In the genomic region with DNA sequence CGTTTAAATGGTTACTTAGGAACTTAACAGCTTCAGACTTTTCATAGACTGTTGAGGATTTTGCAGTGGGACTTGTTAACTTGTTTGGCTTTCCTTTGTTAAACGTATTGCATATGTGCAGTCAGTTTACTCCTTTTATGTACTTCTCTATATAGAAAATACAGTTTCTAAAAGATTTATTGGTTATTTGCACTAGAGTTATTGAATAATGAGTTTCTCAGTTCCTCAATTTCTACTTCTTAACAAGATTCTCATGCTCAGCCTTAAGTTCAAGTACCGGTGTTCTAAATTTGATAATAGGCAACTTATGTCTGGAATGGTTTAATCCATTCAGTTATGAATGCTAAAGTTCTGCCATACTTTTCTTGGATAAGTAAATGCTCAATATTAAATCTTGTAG, we compare ENCODE assay signal across 8 cellular contexts. TPM values are rescaled to one million over a fixed set of nuclear protein-coding genes. Genes with fewer than 3 reads are reported as not detected.
DNase-seq lines count a peak whose midpoint lies in the region; TF ChIP-seq lines count a peak whose summit lies in the region.

No MANE protein-coding gene starts in this region.

- H3K4me3 Mint-ChIP-seq in MCF 10A (ENCODE audit: unreplicated experiment), result peak overlapping the region; percentile 96

- H3K9me3 ChIP-seq in HUES6 (ENCODE audit: control insufficient read depth, insufficient read depth, low read depth, low read length) (no peaks in the 10 kb centered on the region), mucosa of stomach (ENCODE audit: control insufficient read depth, low read length) (no peaks in the 10 kb centered on the region)

- peak overlapping the region; percentile 97 for H3K9ac ChIP-seq in HUES6 (ENCODE audit: low read length)
- H3K9ac ChIP-seq in mucosa of stomach (ENCODE audit: low read length), result peak overlapping the region; percentile 91

- peak overlapping the region; percentile 99 for H3K27ac Mint-ChIP-seq in MCF 10A (ENCODE audit: low read depth, unreplicated experiment)

- H3K4me3 ChIP-seq in AG04449 (ENCODE audit: low read depth, low read length), result peak overlapping the region; percentile 96
- H3K4me3 ChIP-seq in HUES6 (ENCODE audit: low read depth, low read length), result peak overlapping the region; percentile 95
- H3K4me3 ChIP-seq in mucosa of stomach (ENCODE audit: low read length), result peak overlapping the region; percentile 88

- peaks cover 20% of the 10 kb centered on the region for H3K4me1 Mint-ChIP-seq in MCF 10A (ENCODE audit: insufficient read depth, unreplicated experiment)

- peaks cover 46% of the 10 kb centered on the region for H3K36me3 Mint-ChIP-seq in MCF 10A (ENCODE audit: insufficient read depth, unreplicated experiment)

- CTCF ChIA-PET in AG04449 (lab: Yijun Ruan, JAX), result interaction anchor here (0.6 to 1.8 kb wide), 4 partner anchors 17 to 137 kb away, joined by 3 to 5 read pairs (median 4); no protein-coding TSS in a partner anchor
- CTCF ChIA-PET in MCF 10A (lab: Yijun Ruan, JAX), result interaction anchor here (0.6 to 0.9 kb wide), 2 partner anchors 119 to 513 kb away, joined by 3 read pairs; no protein-coding TSS in a partner anchor
- CTCF ChIA-PET in HEK293T (lab: Yijun Ruan, JAX), result no interaction called here

- intact Hi-C loops in MCF 10A (cut with micrococcal nuclease), result loop anchor here (2.0 kb wide), 1 partner anchor 53 kb away; the partner anchor contains the start of gene ARID4A

- H3K4me1 ChIP-seq in HUES6 (ENCODE audit: control insufficient read depth, insufficient read depth, low read length), result peaks cover 5% of the 10 kb centered on the region; the same call in 1 of the 2 replicates
- H3K4me1 ChIP-seq in mucosa of stomach (ENCODE audit: control insufficient read depth, insufficient read depth, low read length), result peaks cover 15% of the 10 kb centered on the region

- H3K27me3 ChIP-seq in HUES6 (ENCODE audit: control insufficient read depth, insufficient read depth, low read length), result no peaks in the 10 kb centered on the region
- H3K27me3 ChIP-seq in mucosa of stomach (ENCODE audit: control insufficient read depth, insufficient read depth, low read length), result no peaks in the 10 kb centered on the region

- TF ChIP-seq CTCF in AG04449 (IDR thresholded peaks at IDR 0.05; ENCODE audit: insufficient read depth, low read length, missing control alignments), result no peak
- no peak for TF ChIP-seq CTCF in MCF 10A (IDR thresholded peaks at IDR 0.05; ENCODE audit: unreplicated experiment)

- H3K9me3 Mint-ChIP-seq in MCF 10A (ENCODE audit: unreplicated experiment), result no peaks in the 10 kb centered on the region

- H3K27ac ChIP-seq in HUES6 (ENCODE audit: low read depth, low read length), result peak overlapping the region; percentile 96

- no TSS peak for BruUV-seq in MCF 10A (replicated peaks; lab: Mats Ljungman, UMichigan)

- H3K36me3 ChIP-seq in HUES6 (ENCODE audit: control insufficient read depth, insufficient read depth, low read length), result peaks cover 33% of the 10 kb centered on the region
- no peaks in the 10 kb centered on the region for H3K36me3 ChIP-seq in mucosa of stomach (ENCODE audit: control insufficient read depth, insufficient read depth, low read length)

- POLR2A ChIA-PET in AG04449 (lab: Yijun Ruan, JAX), result interaction anchor here (0.6 to 1.7 kb wide), 2 partner anchors 23 to 53 kb away, joined by 3 to 6 read pairs; partner anchors contain the start of gene ARID4A
- POLR2A ChIA-PET in MCF 10A (lab: Yijun Ruan, JAX), result interaction anchor here (0.6 to 4.9 kb wide), 18 partner anchors 9 to 1891 kb away, joined by 3 to 134 read pairs (median 7); partner anchors contain the start of genes ACTR10, ARID4A, KIAA0586 and PCNX4
- POLR2A ChIA-PET in HEK293T (lab: Yijun Ruan, JAX), result interaction anchor here (0.8 to 2.0 kb wide), 7 partner anchors 7 to 151 kb away, joined by 3 to 32 read pairs (median 5); partner anchors contain the start of genes ACTR10, ARID4A and TOMM20L

- DNase-seq in AG04449 (ENCODE audit: low read depth, low spot score), result no peak
- DNase-seq in MCF 10A (ENCODE audit: unreplicated experiment), result no peak
- DNase-seq in GOT3 (lab: John Stamatoyannopoulos, UW), result no peak
- DNase-seq in HEK293T (ENCODE audit: extremely low spot score), result no peak
- no peak for DNase-seq in central memory CD4-positive, alpha-beta T cell
- DNase-seq in NCI-H2107 (lab: John Stamatoyannopoulos, UW), result no peak

- no peaks in the 10 kb centered on the region for H3K27me3 Mint-ChIP-seq in MCF 10A (ENCODE audit: insufficient read depth, unreplicated experiment)

TF ChIP-seq in HEK293T, 16 proteins besides CTCF, POLR2A, EP300 and RAD21:
- TF ChIP-seq SUZ12 (IDR thresholded peaks at IDR 0.05) (no peak), CTBP1 (IDR thresholded peaks at IDR 0.05; ENCODE audit: borderline replicate concordance) (no peak), NFRKB (IDR thresholded peaks at IDR 0.05) (no peak), LEF1 (IDR thresholded peaks at IDR 0.05; ENCODE audit: borderline replicate concordance) (no peak), TARDBP (IDR thresholded peaks at IDR 0.05) (no peak), FOXK2 (IDR thresholded peaks at IDR 0.05) (no peak), SP1 (IDR thresholded peaks at IDR 0.05) (no peak), ARNT (IDR thresholded peaks at IDR 0.05) (no peak), FOXM1 (IDR thresholded peaks at IDR 0.05; ENCODE audit: borderline replicate concordance) (no peak), FOXA1 (IDR thresholded peaks at IDR 0.05) (no peak), ELF4 (IDR thresholded peaks at IDR 0.05) (no peak), ZNF384 (IDR thresholded peaks at IDR 0.05) (no peak), BHLHE40 (IDR thresholded peaks at IDR 0.05; ENCODE audit: borderline replicate concordance) (no peak), L3MBTL2 (conservative IDR thresholded peaks at IDR 0.05) (no peak), HDGF (IDR thresholded peaks at IDR 0.05; ENCODE audit: borderline replicate concordance) (no peak)
- TF ChIP-seq, protein P1, sequence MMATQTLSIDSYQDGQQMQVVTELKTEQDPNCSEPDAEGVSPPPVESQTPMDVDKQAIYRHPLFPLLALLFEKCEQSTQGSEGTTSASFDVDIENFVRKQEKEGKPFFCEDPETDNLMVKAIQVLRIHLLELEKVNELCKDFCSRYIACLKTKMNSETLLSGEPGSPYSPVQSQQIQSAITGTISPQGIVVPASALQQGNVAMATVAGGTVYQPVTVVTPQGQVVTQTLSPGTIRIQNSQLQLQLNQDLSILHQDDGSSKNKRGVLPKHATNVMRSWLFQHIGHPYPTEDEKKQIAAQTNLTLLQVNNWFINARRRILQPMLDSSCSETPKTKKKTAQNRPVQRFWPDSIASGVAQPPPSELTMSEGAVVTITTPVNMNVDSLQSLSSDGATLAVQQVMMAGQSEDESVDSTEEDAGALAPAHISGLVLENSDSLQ (IDR thresholded peaks at IDR 0.05), result no peak

RNA-seq across cellular contexts. Expression of gene PSMA3, which starts 0.9 kb away (rescaled TPM):
- 203 and 239 TPM in 2 replicates for total RNA-seq in MCF 10A (2022)

RNA-seq across cellular contexts. Expression of gene ACTR10, which starts 45.6 kb away (rescaled TPM):
- total RNA-seq in MCF 10A (2022), result 55.1 and 78.8 TPM in 2 replicates

RNA-seq across cellular contexts. Expression of gene ARID4A, which starts 52.8 kb away (rescaled TPM):
- total RNA-seq in MCF 10A (2022), result 18.2 and 19.0 TPM in 2 replicates
